In genomic region chr22:17091851-17092250, GRCh38 we compare ENCODE assay signal across 14 cellular contexts.
"Had no signal": no experiment of that assay in that cellular context is flagged by ENCODE, and none has a peak within 500 bp of the region (broad histone marks: within the 10 kb centered on the region; RNA-seq: fewer than 3 reads in every experiment).

No MANE protein-coding gene starts in this region.

- DNase-seq: activated CD4-positive, alpha-beta T cell treated with anti-CD3 and anti-CD28 coated beads, Interleukin-2, amount 10 ng/mL, durations not matched to agents 7 days and 5 days; activated gamma-delta T cell; gastrocnemius medialis; islet precursor cell; left ventricle myocardium inferior; mesendoderm; retina; SK-N-SH; stimulated activated CD4-positive, alpha-beta T cell treated with anti-CD3 and anti-CD28 coated beads, Interleukin-4, amount 100 ng/mL, for 4 hours had no signal

- H3K4me2 ChIP-seq: SK-N-SH had no signal

- H3K4me3 ChIP-seq: cardiac muscle cell, gastrocnemius medialis, left ventricle myocardium inferior, skin epidermis, tibial artery had no signal

- ATAC-seq: gastrocnemius medialis had no signal

- H3K27me3 Mint-ChIP-seq: activated CD4-positive, alpha-beta T cell treated with anti-CD3 and anti-CD28 coated beads, Interleukin-2, amount 10 ng/mL, durations not matched to agents 7 days and 5 days had no signal

- H3K27me3 ChIP-seq: gastrocnemius medialis, tibial artery had no signal

- H3K4me1 Mint-ChIP-seq: neural crest cell had no signal

- H3K79me2 ChIP-seq: parathyroid adenoma had no signal

- H3K27ac Mint-ChIP-seq: activated CD4-positive, alpha-beta T cell treated with anti-CD3 and anti-CD28 coated beads, Interleukin-2, amount 10 ng/mL, durations not matched to agents 7 days and 5 days had no signal

- H3K9ac ChIP-seq: parathyroid adenoma, SK-N-SH had no signal

- H3K36me3 ChIP-seq: cardiac muscle cell, gastrocnemius medialis, left ventricle myocardium inferior, tibial artery had no signal

- H3K9me2 ChIP-seq: SK-N-SH had no signal

- H3K9me3 ChIP-seq: gastrocnemius medialis, left ventricle myocardium inferior, SK-N-SH, tibial artery had no signal

- H3K4me3 Mint-ChIP-seq: activated CD4-positive, alpha-beta T cell treated with anti-CD3 and anti-CD28 coated beads, Interleukin-2, amount 10 ng/mL, durations not matched to agents 7 days and 5 days; neural crest cell had no signal

- H3K4me1 ChIP-seq: gastrocnemius medialis, parathyroid adenoma had no signal

- H2AFZ ChIP-seq: parathyroid adenoma had no signal

- H3K9me3 Mint-ChIP-seq: activated CD4-positive, alpha-beta T cell treated with anti-CD3 and anti-CD28 coated beads, Interleukin-2, amount 10 ng/mL, durations not matched to agents 7 days and 5 days; neural crest cell had no signal

- H3K27ac ChIP-seq: cardiac muscle cell, gastrocnemius medialis, left ventricle myocardium inferior, parathyroid adenoma, skin epidermis, tibial artery had no signal
